In genomic region chr2:193222456-193222855, GRCh38 we compare ENCODE assay signal across 29 cellular contexts.
"Had no signal": no experiment of that assay in that cellular context is flagged by ENCODE, and none has a peak within 500 bp of the region (broad histone marks: within the 10 kb centered on the region; RNA-seq: fewer than 3 reads in every experiment).

No MANE protein-coding gene starts in this region.

- ATAC-seq: naive thymus-derived CD4-positive, alpha-beta T cell; natural killer cell; psoas muscle; right cardiac atrium; sciatic nerve; stimulated activated memory B cell treated with anti-CD40 and anti-IgM and Interleukin-4, amounts not matched to agents 10 μg/mL and 1 μg/mL and 100 μg/mL, for 72 hours; stimulated activated naive CD8-positive, alpha-beta T cell treated with anti-CD3 and anti-CD28 coated beads, Interleukin-15, amount 100 ng/mL, for 72 hours; stimulated activated naive CD8-positive, alpha-beta T cell treated with anti-CD3 and anti-CD28 coated beads, Interleukin-15, Interleukin-2, amounts not matched to agents 100 U/mL and 50 U/mL, for 24 hours had no signal

- H3K4me3 ChIP-seq: neural progenitor cell, ovary, psoas muscle, skin epidermis, smooth muscle cell, spleen, suprapubic skin, testis, tibial artery, upper lobe of left lung, vagina had no signal

- H3K9me3 ChIP-seq: ovary, psoas muscle, spleen, suprapubic skin, testis, tibial artery, upper lobe of left lung, vagina had no signal

- H3K27me3 ChIP-seq: neural progenitor cell, ovary, spleen, suprapubic skin, testis, tibial artery, upper lobe of left lung, vagina had no signal

- H3K4me2 ChIP-seq: neural progenitor cell, smooth muscle cell had no signal

- H3K9ac ChIP-seq: neural progenitor cell, parathyroid adenoma had no signal

- H3K79me2 ChIP-seq: parathyroid adenoma had no signal

- H3K36me3 ChIP-seq: neural progenitor cell, ovary, spleen, suprapubic skin, tibial artery, upper lobe of left lung, vagina had no signal

- H2AFZ ChIP-seq: neural progenitor cell, parathyroid adenoma had no signal

- FAIRE-seq: urothelium cell line had no signal

- H3K4me1 ChIP-seq: neural progenitor cell, parathyroid adenoma, psoas muscle, spleen, suprapubic skin, testis, tibial artery, upper lobe of left lung, vagina had no signal

- H3K27ac ChIP-seq: neural progenitor cell, ovary, parathyroid adenoma, psoas muscle, skin epidermis, spleen, suprapubic skin, testis, tibial artery, upper lobe of left lung, vagina had no signal

- DNase-seq: naive thymus-derived CD4-positive, alpha-beta T cell; natural killer cell; occipital lobe; ovary; psoas muscle; right cardiac atrium; spleen; stimulated activated CD4-positive, alpha-beta T cell treated with anti-CD3 and anti-CD28 coated beads, Interleukin-12 subunit alpha, Interleukin-12 subunit beta, amount 100 ng/mL, for 4 hours; stimulated activated CD4-positive, alpha-beta T cell treated with anti-CD3 and anti-CD28 coated beads, Interleukin-1b, Interleukin-23, amount 100 ng/mL, for 48 hours; stimulated activated CD4-positive, alpha-beta T cell treated with anti-CD3 and anti-CD28 coated beads, Interleukin-4, amount 100 ng/mL, for 1 hour; stimulated activated CD4-positive, alpha-beta T cell treated with anti-CD3 and anti-CD28 coated beads, Interleukin-4, amount 100 ng/mL, for 4 hours; stimulated activated CD8-positive, alpha-beta memory T cell treated with anti-CD3 and anti-CD28 coated beads, Interleukin-4, amount 100 ng/mL, for 48 hours; stimulated activated naive CD4-positive, alpha-beta T cell; stimulated activated naive CD8-positive, alpha-beta T cell treated with anti-CD3 and anti-CD28 coated beads, Interleukin-15, amount 100 ng/mL, for 72 hours; stimulated activated naive CD8-positive, alpha-beta T cell treated with anti-CD3 and anti-CD28 coated beads, Interleukin-15, Interleukin-2, amounts not matched to agents 100 U/mL and 50 U/mL, for 24 hours; substantia nigra; testis; tibial artery; trophoblast cell; upper lobe of left lung had no signal
